In the genomic region with DNA sequence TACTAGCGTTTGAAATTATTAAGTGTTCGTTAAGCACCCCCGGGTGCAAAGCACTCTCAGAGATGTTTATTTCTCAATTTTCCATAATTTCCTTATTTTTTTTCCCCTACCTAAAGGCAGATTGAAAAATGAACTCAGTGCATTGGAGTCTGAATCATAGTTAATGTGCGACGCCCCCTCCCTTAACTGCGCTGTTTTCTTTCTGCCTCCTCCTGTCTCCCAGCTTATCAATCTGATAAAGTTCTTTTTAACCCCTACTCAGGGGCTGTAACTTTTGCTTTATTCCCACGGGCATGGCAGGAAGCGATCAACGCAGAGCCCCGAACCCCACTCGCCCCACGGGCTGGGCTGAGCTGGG, we compare ENCODE assay signal across 8 cellular contexts. TPM values are rescaled to one million over a fixed set of nuclear protein-coding genes. Genes with fewer than 3 reads are reported as not detected.
A peak's percentile ranks its signal among the peaks of the same experiment; 100 is the strongest.
DNase-seq lines count a peak whose midpoint lies in the region; ATAC-seq, FAIRE-seq and TF ChIP-seq lines count a peak whose summit lies in the region.

No MANE protein-coding gene starts in this region.

- no peak overlapping the region for H2AFZ ChIP-seq in GM12878 (ENCODE audit: control insufficient read depth, low read depth, low read length)

- H3K4me2 ChIP-seq in GM12878 (ENCODE audit: control insufficient read depth, insufficient read depth): peak overlapping the region; percentile 49

- TF ChIP-seq RAD21 in GM12878 (IDR thresholded peaks at IDR 0.05; ENCODE audit: insufficient read depth, low read depth, low read length): no peak

- H3K4me3 ChIP-seq in GM12878 (peak overlapping the region; percentile 40; the same call in 1 of the 2 replicates), upper lobe of left lung (peak overlapping the region; percentile 36 to 60 (median 52))

- no peaks in the 10 kb centered on the region for H3K4me1 ChIP-seq in GM12878 (ENCODE audit: control insufficient read depth, insufficient read depth, low read length)
- H3K4me1 ChIP-seq in upper lobe of left lung: peaks cover 7 to 24% (median 18%) of the 10 kb centered on the region in 4 donors

- no peaks in the 10 kb centered on the region for H3K9me3 Mint-ChIP-seq in activated T-cell treated with anti-CD3 and anti-CD28 coated beads, Interleukin-2, amount 50 U/mL, for 24 hours
- no peaks in the 10 kb centered on the region for H3K9me3 Mint-ChIP-seq in memory B cell

- peaks cover 38% of the 10 kb centered on the region for H3K4me1 Mint-ChIP-seq in activated T-cell treated with anti-CD3 and anti-CD28 coated beads, Interleukin-2, amount 50 U/mL, for 24 hours (ENCODE audit: low read depth)
- H3K4me1 Mint-ChIP-seq in memory B cell: peaks cover 6% of the 10 kb centered on the region

- in situ Hi-C loops in GM12878 (cut with MboI): no loop called here

- TF ChIP-seq POLR2A in GM12878 (IDR thresholded peaks at IDR 0.05; ENCODE audit: low read depth, low read length) (no peak), upper lobe of left lung (IDR thresholded peaks at IDR 0.05) (no peak)

- TF ChIP-seq CTCF in GM12878 (IDR thresholded peaks at IDR 0.05 in 2 of 3, conservative IDR thresholded peaks at IDR 0.05 in 1 of 3; ENCODE audit: control insufficient read depth in 2 of 3, extremely low read depth in 1 of 3, insufficient read depth in 1 of 3, low read depth in 3 of 3, low read length in 3 of 3): no peak
- TF ChIP-seq CTCF in upper lobe of left lung (IDR thresholded peaks at IDR 0.05): no peak

- TF ChIP-seq EP300 in GM12878 (IDR thresholded peaks at IDR 0.05; ENCODE audit: borderline replicate concordance in 1 of 2, control insufficient read depth in 1 of 2, low read depth in 2 of 2, low read length in 2 of 2): no peak
- no peak for TF ChIP-seq EP300 in upper lobe of left lung (IDR thresholded peaks at IDR 0.05)

- POLR2A ChIA-PET in GM12878 (lab: Charles Lee): no interaction called here

- H3K9ac ChIP-seq in GM12878 (ENCODE audit: control insufficient read depth, insufficient read depth, low read length): no peak overlapping the region

- no peaks in the 10 kb centered on the region for H3K27me3 Mint-ChIP-seq in activated T-cell treated with anti-CD3 and anti-CD28 coated beads, Interleukin-2, amount 50 U/mL, for 24 hours
- H3K27me3 Mint-ChIP-seq in memory B cell: peaks cover 6% of the 10 kb centered on the region

- H3K9me3 ChIP-seq in GM12878 (replicated peaks; ENCODE audit: control insufficient read depth, insufficient read depth, low read length) (no peaks in the 10 kb centered on the region), upper lobe of left lung (no peaks in the 10 kb centered on the region)

- RAD21 ChIA-PET in GM12878 (lab: Charles Lee; ENCODE audit: unreplicated experiment): interaction anchor here (1.3 to 2.8 kb wide), 6 partner anchors 13 to 354 kb away, joined by 3 to 14 read pairs (median 5); no protein-coding TSS in a partner anchor

- H3K27ac ChIP-seq in GM12878 (ENCODE audit: control insufficient read depth, insufficient read depth): no peak overlapping the region
- peak overlapping the region in 1 of 4 donors; percentile 52 for H3K27ac ChIP-seq in upper lobe of left lung

- BruUV-seq in GM12878 (replicated peaks; lab: Mats Ljungman, UMichigan): no TSS peak

- ATAC-seq in GM12878: no peak
- ATAC-seq in memory B cell (ENCODE audit: low read depth): no peak
- ATAC-seq in upper lobe of left lung (ENCODE audit: low FRiP score in 2 of 2): peak in 1 of 2 donors; percentile 22
- ATAC-seq in HG02938 (IDR thresholded peaks at IDR 0.05; ENCODE audit: unreplicated experiment): no peak

- H3K36me3 Mint-ChIP-seq in activated T-cell treated with anti-CD3 and anti-CD28 coated beads, Interleukin-2, amount 50 U/mL, for 24 hours (ENCODE audit: low read depth): peaks cover 7% of the 10 kb centered on the region
- peaks cover 1% of the 10 kb centered on the region for H3K36me3 Mint-ChIP-seq in memory B cell

- no peak for DNase-seq in activated T-cell treated with anti-CD3 and anti-CD28 coated beads, Interleukin-2, amount 50 U/mL, for 24 hours
- DNase-seq in activated T-cell treated with anti-CD3 and anti-CD28 coated beads for 4 hours (no peak), GM12878 (ENCODE audit: low read depth, low spot score) (no peak), memory B cell (ENCODE audit: low spot score in 2 of 2) (no peak), upper lobe of left lung (no peak), NCI-H1048 (lab: John Stamatoyannopoulos, UW) (no peak)
- DNase-seq in stimulated activated CD4-positive, alpha-beta T cell treated with anti-CD3 and anti-CD28 coated beads, Interleukin-12 subunit alpha, Interleukin-12 subunit beta, amount 100 ng/mL, for 4 hours: no peak

- H3K79me2 ChIP-seq in GM12878 (ENCODE audit: control insufficient read depth, insufficient read depth, low read length): no peaks in the 10 kb centered on the region

- H3K4me3 Mint-ChIP-seq in activated T-cell treated with anti-CD3 and anti-CD28 coated beads, Interleukin-2, amount 50 U/mL, for 24 hours: peak overlapping the region; percentile 63
- H3K4me3 Mint-ChIP-seq in memory B cell: peak overlapping the region; percentile 65

- intact Hi-C loops in GM12878 (cut with micrococcal nuclease; ENCODE audit: unreplicated experiment): loop anchor here (1.0 kb wide), 2 partner anchors 134 to 354 kb away; no protein-coding TSS in a partner anchor

- H4K20me1 ChIP-seq in GM12878 (ENCODE audit: control insufficient read depth, insufficient read depth): no peaks in the 10 kb centered on the region

- H3K27ac Mint-ChIP-seq in activated T-cell treated with anti-CD3 and anti-CD28 coated beads, Interleukin-2, amount 50 U/mL, for 24 hours: peak overlapping the region; percentile 31
- H3K27ac Mint-ChIP-seq in memory B cell: no peak overlapping the region

- SMC1A ChIA-PET in GM12878 (lab: Charles Lee; ENCODE audit: uncharacterized antibody, unreplicated experiment): interaction anchor here (0.7 to 2.7 kb wide), 9 partner anchors 15 to 357 kb away, joined by 3 to 14 read pairs (median 4); no protein-coding TSS in a partner anchor

- FAIRE-seq in GM12878 (lab: Jason Lieb, UNC): no peak

- peaks cover 8 to 11% of the 10 kb centered on the region in 2 experiments for H3K27me3 ChIP-seq in GM12878 (replicated peaks in 1 of 2; ENCODE audit: control insufficient read depth in 2 of 2, insufficient read depth in 2 of 2, low read length in 1 of 2)
- peaks cover 0 to 18% (median 4%) of the 10 kb centered on the region in 4 donors for H3K27me3 ChIP-seq in upper lobe of left lung

- H3K36me3 ChIP-seq in GM12878 (ENCODE audit: control insufficient read depth in 2 of 2, insufficient read depth in 2 of 2, low read length in 1 of 2): no peaks in the 10 kb centered on the region
- H3K36me3 ChIP-seq in upper lobe of left lung: no peaks in the 10 kb centered on the region

- 25% methylated on average over 12 of the region's 12 CpGs for WGBS in GM12878 (ENCODE audit: insufficient coverage, insufficient replicate concordance, low lambda C conversion rate, missing lambda C conversion rate)
- WGBS in upper lobe of left lung, 2 donors: 9 to 15% methylated on average over 11 to 12 of the region's 12 CpGs

- CTCF ChIA-PET in GM12878 (lab: Yijun Ruan, JAX): interaction anchor here (0.7 to 4.2 kb wide), 14 partner anchors 9 to 564 kb away, joined by 3 to 24 read pairs (median 4); no protein-coding TSS in a partner anchor

TF ChIP-seq in GM12878, 131 proteins besides CTCF, POLR2A, EP300 and RAD21 (continues in another document):
- TF ChIP-seq MEF2B (IDR thresholded peaks at IDR 0.05; ENCODE audit: partially characterized antibody, poor library complexity, severe bottlenecking) (no peak), SREBF2 (IDR thresholded peaks at IDR 0.05; ENCODE audit: low read length) (no peak)

RNA-seq across cellular contexts. Expression of a gene that starts 58.2 kb away (rescaled TPM):
- total RNA-seq in GM12878 (2013; cell fraction: nucleolus; rRNA removed): 0.05 TPM in 1 of 2 replicates, not detected in the other
- total RNA-seq in GM12878 (2014; rRNA removed) (0.68 and 0.87 TPM in 2 replicates), GM12878 (2014; rRNA removed; fragmentation: Illumina TruSeq; extraction: Trizol) (0.51 and 0.54 TPM in 2 replicates), GM12878 (2021) (0.85 and 0.97 TPM in 2 replicates), upper lobe of left lung (1 to 10 TPM in 5 of 6 donors, under 1 TPM in 1; 0.98 to 6.2 (median 2.8) TPM)
- 0.17 TPM for polyA plus RNA-seq in GM12878 (2011; ENCODE audit: low read depth)
- polyA plus RNA-seq in GM12878 (2011; rRNA removed) (0.11 and 0.13 TPM in 2 replicates), GM12878 (2014; fragmentation: Illumina TruSeq; extraction: Trizol) (0.32 and 0.41 TPM in 2 replicates), GM12878 (2014; fragmentation: Nextera tagmentation; extraction: Ambion mirVana) (under 1 TPM; 0.05 to 0.13 TPM), GM12878 (2014; rRNA removed) (0.35 and 0.48 TPM in 2 replicates), GM12878 (2016; fragmentation: Nextera tagmentation; extraction: Ambion mirVana) (under 1 TPM; 0.01 to 0.06 TPM)
- polyA plus RNA-seq in GM12878 (2011; cell fraction: cytosol; rRNA removed): 0.12 and 0.13 TPM in 2 replicates
- polyA plus RNA-seq in GM12878 (2011; cell fraction: nucleus; rRNA removed): 0.42 and 0.43 TPM in 2 replicates
- polyA plus RNA-seq in GM12878 (2012): 0.29 and 0.31 TPM in 2 replicates
- 0.22 and 0.41 TPM in 2 replicates for polyA minus RNA-seq in GM12878 (2011; rRNA and poly(A)+ RNA removed)
- polyA minus RNA-seq in GM12878 (2011; cell fraction: cytosol; rRNA and poly(A)+ RNA removed): 0.10 and 0.13 TPM in 2 replicates
- 0.36 and 0.77 TPM in 2 replicates for polyA minus RNA-seq in GM12878 (2011; cell fraction: nucleus; rRNA and poly(A)+ RNA removed)
